Comparison of ENCODE assay signal across 8 cellular contexts in genomic region chr2:20352230-20353216, GRCh38. TPM values are rescaled to one million over a fixed set of nuclear protein-coding genes. Genes with fewer than 3 reads are reported as not detected.
A peak's percentile ranks its signal among the peaks of the same experiment; 100 is the strongest.
DNase-seq lines count a peak whose midpoint lies in the region; ATAC-seq, FAIRE-seq and TF ChIP-seq lines count a peak whose summit lies in the region.
"Had no signal": no experiment of that assay in that cellular context is flagged by ENCODE, and none has a peak within 500 bp of the region (broad histone marks: within the 10 kb centered on the region; RNA-seq: fewer than 3 reads in every experiment).

No MANE protein-coding gene starts in this region.

- H3K9me3 ChIP-seq in esophagus (ENCODE audit: control insufficient read depth in 2 of 2, insufficient read depth in 1 of 2, low read depth in 1 of 2, low read length in 1 of 2) (no peaks in the 10 kb centered on the region), smooth muscle cell (replicated peaks; ENCODE audit: low read depth) (no peaks in the 10 kb centered on the region)

- no peaks in the 10 kb centered on the region for H3K27me3 ChIP-seq in esophagus (ENCODE audit: control insufficient read depth in 1 of 2, insufficient read depth in 2 of 2, low read length in 2 of 2)
- no peaks in the 10 kb centered on the region for H3K27me3 ChIP-seq in smooth muscle cell (ENCODE audit: low read depth)

- H3K4me2 ChIP-seq in smooth muscle cell, result peak overlapping the region; percentile 93

- H3K36me3 ChIP-seq in esophagus (ENCODE audit: control insufficient read depth in 2 of 2, insufficient read depth in 2 of 2, low read length in 1 of 2) (no peaks in the 10 kb centered on the region), smooth muscle cell (ENCODE audit: low read depth) (no peaks in the 10 kb centered on the region)

- H4K20me1 ChIP-seq in smooth muscle cell (ENCODE audit: low read depth), result peaks cover 26% of the 10 kb centered on the region

- H3F3A ChIP-seq in smooth muscle cell (ENCODE audit: low read depth), result peaks cover 5% of the 10 kb centered on the region

- peaks cover 29% of the 10 kb centered on the region for H3K79me2 ChIP-seq in smooth muscle cell (ENCODE audit: low read depth)

- no peak overlapping the region for H3K9ac ChIP-seq in smooth muscle cell (ENCODE audit: low read depth)

- no peak overlapping the region for H3K4me3 ChIP-seq in esophagus (ENCODE audit: low read depth in 1 of 2, low read length in 2 of 2)
- H3K4me3 ChIP-seq in smooth muscle cell, result no peak overlapping the region

- no peak for DNase-seq in GM12892 (ENCODE audit: insufficient read length)
- peak; percentile 96 for DNase-seq in NCI-H82 (lab: John Stamatoyannopoulos, UW)
- no peak for DNase-seq in smooth muscle cell (lab: John Stamatoyannopoulos, UW; ENCODE audit: unreplicated experiment)
- no peak for DNase-seq in UCSD-AML1 (lab: John Stamatoyannopoulos, UW; ENCODE audit: unreplicated experiment)
- DNase-seq: activated effector memory CD4-positive, alpha-beta T cell treated with Interleukin-2 at 50 U/mL for 16 hours had no signal

- TF ChIP-seq CTCF in smooth muscle cell (IDR thresholded peaks at IDR 0.05; ENCODE audit: borderline replicate concordance, insufficient read depth, poor library complexity, severe bottlenecking), result no peak

- FAIRE-seq in GM12892 (lab: Jason Lieb, UNC), result peak; percentile 40

- H2AFZ ChIP-seq in smooth muscle cell (ENCODE audit: low read depth), result peak overlapping the region; percentile 95

- ATAC-seq in GM21737 (IDR thresholded peaks at IDR 0.05; ENCODE audit: unreplicated experiment) (no peak), HG03442 (IDR thresholded peaks at IDR 0.05; ENCODE audit: unreplicated experiment) (no peak)

- peaks cover 0 to 3% of the 10 kb centered on the region in 2 donors for H3K4me1 ChIP-seq in esophagus (ENCODE audit: control insufficient read depth in 2 of 2, insufficient read depth in 2 of 2, low read length in 1 of 2)
- peaks cover 32% of the 10 kb centered on the region for H3K4me1 ChIP-seq in smooth muscle cell (ENCODE audit: low read depth)

- TF ChIP-seq POLR2A in GM12892 (IDR thresholded peaks at IDR 0.05; ENCODE audit: low read depth, low read length), result 0 out of 2 replicates have a peak, but pooled peaks have one; percentile 17

- WGBS in esophagus, 2 donors, result 68 to 74% methylated on average over 9 of the region's 9 CpGs
- WGBS in smooth muscle cell (ENCODE audit: low lambda C conversion rate), result 52% methylated on average over 9 of the region's 9 CpGs

- H3K27ac ChIP-seq in esophagus (ENCODE audit: low read depth in 2 of 2, low read length in 1 of 2) (peak overlapping the region; percentile 99), smooth muscle cell (ENCODE audit: low read depth) (peak overlapping the region; percentile 92)

RNA-seq across cellular contexts. Expression of gene PUM2, which starts 1.9 kb away (rescaled TPM):
- 56.2 TPM for polyA plus RNA-seq in GM12892 (2012; ENCODE audit: missing spikeins)
- 10 to 100 TPM; 19.6 to 23.3 TPM for polyA plus RNA-seq in esophagus
- total RNA-seq in smooth muscle cell, result 42.0 and 54.1 TPM in 2 replicates
- 5.2 and 9.1 TPM in 2 replicates for polyA plus RNA-seq in smooth muscle cell
